ENCODE assay signal across 1 cellular context in genomic region chr5:131899686-131900085, GRCh38.
TF ChIP-seq lines count a peak whose summit lies in the region.

No MANE protein-coding gene starts in this region.

TF ChIP-seq in HepG2, 621 proteins besides CTCF, POLR2A, EP300 and RAD21 (continued from another document and continues in another):
- TF ChIP-seq, protein P1, sequence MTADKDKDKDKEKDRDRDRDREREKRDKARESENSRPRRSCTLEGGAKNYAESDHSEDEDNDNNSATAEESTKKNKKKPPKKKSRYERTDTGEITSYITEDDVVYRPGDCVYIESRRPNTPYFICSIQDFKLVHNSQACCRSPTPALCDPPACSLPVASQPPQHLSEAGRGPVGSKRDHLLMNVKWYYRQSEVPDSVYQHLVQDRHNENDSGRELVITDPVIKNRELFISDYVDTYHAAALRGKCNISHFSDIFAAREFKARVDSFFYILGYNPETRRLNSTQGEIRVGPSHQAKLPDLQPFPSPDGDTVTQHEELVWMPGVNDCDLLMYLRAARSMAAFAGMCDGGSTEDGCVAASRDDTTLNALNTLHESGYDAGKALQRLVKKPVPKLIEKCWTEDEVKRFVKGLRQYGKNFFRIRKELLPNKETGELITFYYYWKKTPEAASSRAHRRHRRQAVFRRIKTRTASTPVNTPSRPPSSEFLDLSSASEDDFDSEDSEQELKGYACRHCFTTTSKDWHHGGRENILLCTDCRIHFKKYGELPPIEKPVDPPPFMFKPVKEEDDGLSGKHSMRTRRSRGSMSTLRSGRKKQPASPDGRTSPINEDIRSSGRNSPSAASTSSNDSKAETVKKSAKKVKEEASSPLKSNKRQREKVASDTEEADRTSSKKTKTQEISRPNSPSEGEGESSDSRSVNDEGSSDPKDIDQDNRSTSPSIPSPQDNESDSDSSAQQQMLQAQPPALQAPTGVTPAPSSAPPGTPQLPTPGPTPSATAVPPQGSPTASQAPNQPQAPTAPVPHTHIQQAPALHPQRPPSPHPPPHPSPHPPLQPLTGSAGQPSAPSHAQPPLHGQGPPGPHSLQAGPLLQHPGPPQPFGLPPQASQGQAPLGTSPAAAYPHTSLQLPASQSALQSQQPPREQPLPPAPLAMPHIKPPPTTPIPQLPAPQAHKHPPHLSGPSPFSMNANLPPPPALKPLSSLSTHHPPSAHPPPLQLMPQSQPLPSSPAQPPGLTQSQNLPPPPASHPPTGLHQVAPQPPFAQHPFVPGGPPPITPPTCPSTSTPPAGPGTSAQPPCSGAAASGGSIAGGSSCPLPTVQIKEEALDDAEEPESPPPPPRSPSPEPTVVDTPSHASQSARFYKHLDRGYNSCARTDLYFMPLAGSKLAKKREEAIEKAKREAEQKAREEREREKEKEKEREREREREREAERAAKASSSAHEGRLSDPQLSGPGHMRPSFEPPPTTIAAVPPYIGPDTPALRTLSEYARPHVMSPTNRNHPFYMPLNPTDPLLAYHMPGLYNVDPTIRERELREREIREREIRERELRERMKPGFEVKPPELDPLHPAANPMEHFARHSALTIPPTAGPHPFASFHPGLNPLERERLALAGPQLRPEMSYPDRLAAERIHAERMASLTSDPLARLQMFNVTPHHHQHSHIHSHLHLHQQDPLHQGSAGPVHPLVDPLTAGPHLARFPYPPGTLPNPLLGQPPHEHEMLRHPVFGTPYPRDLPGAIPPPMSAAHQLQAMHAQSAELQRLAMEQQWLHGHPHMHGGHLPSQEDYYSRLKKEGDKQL (CRISPR knock-in tag; IDR thresholded peaks at IDR 0.05; ENCODE audit: low read depth): no peak
- TF ChIP-seq, protein P2, sequence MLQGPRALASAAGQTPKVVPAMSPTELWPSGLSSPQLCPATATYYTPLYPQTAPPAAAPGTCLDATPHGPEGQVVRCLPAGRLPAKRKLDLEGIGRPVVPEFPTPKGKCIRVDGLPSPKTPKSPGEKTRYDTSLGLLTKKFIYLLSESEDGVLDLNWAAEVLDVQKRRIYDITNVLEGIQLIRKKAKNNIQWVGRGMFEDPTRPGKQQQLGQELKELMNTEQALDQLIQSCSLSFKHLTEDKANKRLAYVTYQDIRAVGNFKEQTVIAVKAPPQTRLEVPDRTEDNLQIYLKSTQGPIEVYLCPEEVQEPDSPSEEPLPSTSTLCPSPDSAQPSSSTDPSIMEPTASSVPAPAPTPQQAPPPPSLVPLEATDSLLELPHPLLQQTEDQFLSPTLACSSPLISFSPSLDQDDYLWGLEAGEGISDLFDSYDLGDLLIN (CRISPR knock-in tag; IDR thresholded peaks at IDR 0.05; ENCODE audit: borderline replicate concordance): no peak
- TF ChIP-seq ZNF10 (CRISPR knock-in tag; IDR thresholded peaks at IDR 0.05; ENCODE audit: borderline replicate concordance, low read depth) (no peak), ZNF567 (CRISPR knock-in tag; IDR thresholded peaks at IDR 0.05; ENCODE audit: borderline replicate concordance) (no peak), ZNF136 (CRISPR knock-in tag; IDR thresholded peaks at IDR 0.05; ENCODE audit: low read depth) (no peak), NBN (conservative IDR thresholded peaks at IDR 0.05) (no peak), ZNF160 (CRISPR knock-in tag; IDR thresholded peaks at IDR 0.05) (no peak), ZNF180 (CRISPR knock-in tag; IDR thresholded peaks at IDR 0.05; ENCODE audit: borderline replicate concordance, low read depth) (no peak), MIER2 (CRISPR knock-in tag; IDR thresholded peaks at IDR 0.05) (peak; percentile 96), ZNF510 (CRISPR knock-in tag; IDR thresholded peaks at IDR 0.05; ENCODE audit: low read depth) (no peak), FOXJ3 (CRISPR knock-in tag; IDR thresholded peaks at IDR 0.05; ENCODE audit: borderline replicate concordance) (no peak), ZNF318 (CRISPR knock-in tag; IDR thresholded peaks at IDR 0.05) (no peak), SRSF1 (optimal IDR thresholded peaks at IDR 0.05; ENCODE audit: low read depth, low read length) (no peak), TCF7 (IDR thresholded peaks at IDR 0.05; ENCODE audit: low read depth) (no peak), CREBL2 (CRISPR knock-in tag; IDR thresholded peaks at IDR 0.05; ENCODE audit: borderline replicate concordance) (no peak), ZNF251 (CRISPR knock-in tag; IDR thresholded peaks at IDR 0.05) (no peak), EHMT2 (IDR thresholded peaks at IDR 0.05; ENCODE audit: borderline replicate concordance, low read depth, low read length) (peak; percentile 93), ZNF609 (CRISPR knock-in tag; IDR thresholded peaks at IDR 0.05; ENCODE audit: borderline replicate concordance) (no peak), CBX2 (IDR thresholded peaks at IDR 0.05; ENCODE audit: low read depth, low read length) (no peak), CBX2 (CRISPR knock-in tag; IDR thresholded peaks at IDR 0.05; ENCODE audit: low read depth) (no peak), HNRNPK (IDR thresholded peaks at IDR 0.05; ENCODE audit: low read depth, low read length, poor library complexity, severe bottlenecking) (no peak)
- TF ChIP-seq, protein P3, sequence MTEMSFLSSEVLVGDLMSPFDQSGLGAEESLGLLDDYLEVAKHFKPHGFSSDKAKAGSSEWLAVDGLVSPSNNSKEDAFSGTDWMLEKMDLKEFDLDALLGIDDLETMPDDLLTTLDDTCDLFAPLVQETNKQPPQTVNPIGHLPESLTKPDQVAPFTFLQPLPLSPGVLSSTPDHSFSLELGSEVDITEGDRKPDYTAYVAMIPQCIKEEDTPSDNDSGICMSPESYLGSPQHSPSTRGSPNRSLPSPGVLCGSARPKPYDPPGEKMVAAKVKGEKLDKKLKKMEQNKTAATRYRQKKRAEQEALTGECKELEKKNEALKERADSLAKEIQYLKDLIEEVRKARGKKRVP (CRISPR knock-in tag; IDR thresholded peaks at IDR 0.05): no peak
- TF ChIP-seq, protein P4, sequence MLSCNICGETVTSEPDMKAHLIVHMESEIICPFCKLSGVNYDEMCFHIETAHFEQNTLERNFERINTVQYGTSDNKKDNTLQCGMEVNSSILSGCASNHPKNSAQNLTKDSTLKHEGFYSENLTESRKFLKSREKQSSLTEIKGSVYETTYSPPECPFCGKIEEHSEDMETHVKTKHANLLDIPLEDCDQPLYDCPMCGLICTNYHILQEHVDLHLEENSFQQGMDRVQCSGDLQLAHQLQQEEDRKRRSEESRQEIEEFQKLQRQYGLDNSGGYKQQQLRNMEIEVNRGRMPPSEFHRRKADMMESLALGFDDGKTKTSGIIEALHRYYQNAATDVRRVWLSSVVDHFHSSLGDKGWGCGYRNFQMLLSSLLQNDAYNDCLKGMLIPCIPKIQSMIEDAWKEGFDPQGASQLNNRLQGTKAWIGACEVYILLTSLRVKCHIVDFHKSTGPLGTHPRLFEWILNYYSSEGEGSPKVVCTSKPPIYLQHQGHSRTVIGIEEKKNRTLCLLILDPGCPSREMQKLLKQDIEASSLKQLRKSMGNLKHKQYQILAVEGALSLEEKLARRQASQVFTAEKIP (CRISPR knock-in tag; IDR thresholded peaks at IDR 0.05; ENCODE audit: borderline replicate concordance): no peak
- TF ChIP-seq, protein P5, sequence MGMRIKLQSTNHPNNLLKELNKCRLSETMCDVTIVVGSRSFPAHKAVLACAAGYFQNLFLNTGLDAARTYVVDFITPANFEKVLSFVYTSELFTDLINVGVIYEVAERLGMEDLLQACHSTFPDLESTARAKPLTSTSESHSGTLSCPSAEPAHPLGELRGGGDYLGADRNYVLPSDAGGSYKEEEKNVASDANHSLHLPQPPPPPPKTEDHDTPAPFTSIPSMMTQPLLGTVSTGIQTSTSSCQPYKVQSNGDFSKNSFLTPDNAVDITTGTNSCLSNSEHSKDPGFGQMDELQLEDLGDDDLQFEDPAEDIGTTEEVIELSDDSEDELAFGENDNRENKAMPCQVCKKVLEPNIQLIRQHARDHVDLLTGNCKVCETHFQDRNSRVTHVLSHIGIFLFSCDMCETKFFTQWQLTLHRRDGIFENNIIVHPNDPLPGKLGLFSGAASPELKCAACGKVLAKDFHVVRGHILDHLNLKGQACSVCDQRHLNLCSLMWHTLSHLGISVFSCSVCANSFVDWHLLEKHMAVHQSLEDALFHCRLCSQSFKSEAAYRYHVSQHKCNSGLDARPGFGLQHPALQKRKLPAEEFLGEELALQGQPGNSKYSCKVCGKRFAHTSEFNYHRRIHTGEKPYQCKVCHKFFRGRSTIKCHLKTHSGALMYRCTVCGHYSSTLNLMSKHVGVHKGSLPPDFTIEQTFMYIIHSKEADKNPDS (CRISPR knock-in tag; IDR thresholded peaks at IDR 0.05): no peak
- TF ChIP-seq, protein P6, sequence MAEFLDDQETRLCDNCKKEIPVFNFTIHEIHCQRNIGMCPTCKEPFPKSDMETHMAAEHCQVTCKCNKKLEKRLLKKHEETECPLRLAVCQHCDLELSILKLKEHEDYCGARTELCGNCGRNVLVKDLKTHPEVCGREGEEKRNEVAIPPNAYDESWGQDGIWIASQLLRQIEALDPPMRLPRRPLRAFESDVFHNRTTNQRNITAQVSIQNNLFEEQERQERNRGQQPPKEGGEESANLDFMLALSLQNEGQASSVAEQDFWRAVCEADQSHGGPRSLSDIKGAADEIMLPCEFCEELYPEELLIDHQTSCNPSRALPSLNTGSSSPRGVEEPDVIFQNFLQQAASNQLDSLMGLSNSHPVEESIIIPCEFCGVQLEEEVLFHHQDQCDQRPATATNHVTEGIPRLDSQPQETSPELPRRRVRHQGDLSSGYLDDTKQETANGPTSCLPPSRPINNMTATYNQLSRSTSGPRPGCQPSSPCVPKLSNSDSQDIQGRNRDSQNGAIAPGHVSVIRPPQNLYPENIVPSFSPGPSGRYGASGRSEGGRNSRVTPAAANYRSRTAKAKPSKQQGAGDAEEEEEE (CRISPR knock-in tag; IDR thresholded peaks at IDR 0.05; ENCODE audit: borderline replicate concordance): no peak
